In genomic region chr19:54001496-54001895, GRCh38 we compare ENCODE assay signal across 31 cellular contexts. TPM values are rescaled to one million over a fixed set of nuclear protein-coding genes. Genes with fewer than 3 reads are reported as not detected.
"Had no signal": no experiment of that assay in that cellular context is flagged by ENCODE, and none has a peak within 500 bp of the region (broad histone marks: within the 10 kb centered on the region; RNA-seq: fewer than 3 reads in every experiment).

No MANE protein-coding gene starts in this region.

- H3K4me2 ChIP-seq: neural progenitor cell, smooth muscle cell had no signal

- H3K27ac ChIP-seq: left lung, lower lobe of right lung, neural progenitor cell, neutrophil, ovary, right atrium auricular region, right lobe of liver, testis, thyroid gland, transverse colon, upper lobe of left lung, vagina had no signal

- H3K9ac ChIP-seq: neural progenitor cell had no signal

- H3K9me3 ChIP-seq: left lung, lower lobe of right lung, neutrophil, ovary, right atrium auricular region, right lobe of liver, testis, thyroid gland, transverse colon, upper lobe of left lung, vagina had no signal

- H3K36me3 ChIP-seq: left lung, lower lobe of right lung, neural progenitor cell, neutrophil, ovary, right atrium auricular region, right lobe of liver, thyroid gland, transverse colon, upper lobe of left lung, vagina had no signal

- DNase-seq: hypothalamus; immature natural killer cell; kidney; left colon; left lung; lower lobe of right lung; mammary epithelial cell; mesenchymal stem cell; naive thymus-derived CD8-positive, alpha-beta T cell; occipital lobe; ovary; right lobe of liver; stimulated activated CD4-positive, alpha-beta T cell treated with anti-CD3 and anti-CD28 coated beads, Interleukin-1b, Interleukin-23, amount 100 ng/mL, for 48 hours; stimulated activated CD4-positive, alpha-beta T cell treated with anti-CD3 and anti-CD28 coated beads, Interleukin-2, amount 100 ng/mL, for 48 hours; stimulated activated CD4-positive, alpha-beta T cell treated with anti-CD3 and anti-CD28 coated beads, Interleukin-4, amount 100 ng/mL, for 4 hours; stimulated activated CD8-positive, alpha-beta memory T cell treated with anti-CD3 and anti-CD28 coated beads, Interleukin-4, amount 100 ng/mL, for 48 hours; stimulated activated naive CD4-positive, alpha-beta T cell treated with Interleukin-2 at 50 U/mL for 16 hours; stimulated activated naive CD8-positive, alpha-beta T cell treated with anti-CD3 and anti-CD28 coated beads, Interleukin-15, amount 100 ng/mL, for 72 hours; testis; thyroid gland; transverse colon; upper lobe of left lung had no signal

- H3K4me1 ChIP-seq: left lung, lower lobe of right lung, right atrium auricular region, right lobe of liver, testis, thyroid gland, transverse colon, upper lobe of left lung, vagina had no signal

- H3K27me3 ChIP-seq: ovary, right atrium auricular region, right lobe of liver, testis, thyroid gland, vagina had no signal

- H3K4me3 ChIP-seq: left lung, lower lobe of right lung, neural progenitor cell, ovary, right atrium auricular region, right lobe of liver, smooth muscle cell, testis, thyroid gland, transverse colon, upper lobe of left lung, vagina had no signal

- H2AFZ ChIP-seq: neural progenitor cell had no signal

- ATAC-seq: left colon; left lung; lower lobe of right lung; naive thymus-derived CD8-positive, alpha-beta T cell; right lobe of liver; stimulated activated memory B cell treated with anti-CD40 and anti-IgM and Interleukin-4, amounts not matched to agents 10 μg/mL and 1 μg/mL and 100 μg/mL, for 72 hours; stimulated activated naive CD8-positive, alpha-beta T cell treated with anti-CD3 and anti-CD28 coated beads, Interleukin-15, amount 100 ng/mL, for 72 hours had no signal

RNA-seq across cellular contexts. Expression of gene CACNG6, which starts 10.1 kb away (rescaled TPM):
- total RNA-seq: kidney; left colon; liver; mammary epithelial cell; mucosa of gallbladder; naive thymus-derived CD8-positive, alpha-beta T cell; right lobe of liver; thyroid gland; transverse colon; vagina had no signal
- polyA plus RNA-seq: immature natural killer cell; liver; mammary epithelial cell; naive thymus-derived CD8-positive, alpha-beta T cell; ovary; smooth muscle cell; urinary bladder had no signal

RNA-seq across cellular contexts. Expression of gene CACNG8, which starts 38.8 kb away (rescaled TPM):
- total RNA-seq: liver; mammary epithelial cell; naive thymus-derived CD8-positive, alpha-beta T cell; thyroid gland; transverse colon; vagina had no signal
- polyA plus RNA-seq: immature natural killer cell; mammary epithelial cell; naive thymus-derived CD8-positive, alpha-beta T cell had no signal
